In genomic region chr3:177574232-177574856, GRCh38 we compare ENCODE assay signal across 11 cellular contexts.
DNase-seq lines count a peak whose midpoint lies in the region; ATAC-seq and TF ChIP-seq lines count a peak whose summit lies in the region.
"Had no signal": no experiment of that assay in that cellular context is flagged by ENCODE, and none has a peak within 500 bp of the region (broad histone marks: within the 10 kb centered on the region; RNA-seq: fewer than 3 reads in every experiment).

No MANE protein-coding gene starts in this region.

- no peak overlapping the region for H3K4me3 ChIP-seq in esophagus squamous epithelium
- H3K4me3 ChIP-seq: coronary artery had no signal

- H3K4me1 ChIP-seq in esophagus squamous epithelium, result peaks cover 6 to 47% (median 11%) of the 10 kb centered on the region in 3 donors

- H3K4me1 Mint-ChIP-seq in neural crest cell, result peaks cover 30% of the 10 kb centered on the region

- DNase-seq in DMS53 treated with DMSO at 0.1 percent for 48 hours (lab: John Stamatoyannopoulos, UW; ENCODE audit: unreplicated experiment) (peak; percentile 80), NCI-H345 (lab: John Stamatoyannopoulos, UW) (peak; percentile 51), esophagus squamous epithelium (lab: John Stamatoyannopoulos, UW) (no peak), neural crest cell (ENCODE audit: low read depth, low spot score) (peak; percentile 25), G401 (ENCODE audit: low spot score) (no peak), NCI-H524 (lab: John Stamatoyannopoulos, UW) (no peak), MV-4-11 (lab: John Stamatoyannopoulos, UW) (no peak)
- DNase-seq: activated CD4-positive, alpha-beta T cell treated with anti-CD3 and anti-CD28 coated beads, Interleukin-2, amount 50 U/mL, for 1 hour; NCI-H524 treated with DMSO at 0.1 percent for 48 hours had no signal

- H3K9me3 Mint-ChIP-seq in neural crest cell, result peaks cover 10% of the 10 kb centered on the region

- peak overlapping the region in 3 of 4 donors; percentile 2 to 46 (median 19) for H3K27ac ChIP-seq in esophagus squamous epithelium
- H3K27ac ChIP-seq: coronary artery had no signal

- no peaks in the 10 kb centered on the region for H3K36me3 ChIP-seq in esophagus squamous epithelium

- no peaks in the 10 kb centered on the region for H3K36me3 Mint-ChIP-seq in neural crest cell (ENCODE audit: low read depth)

- no peak overlapping the region for H3K4me3 Mint-ChIP-seq in neural crest cell

- H3K27ac Mint-ChIP-seq in neural crest cell (ENCODE audit: unreplicated experiment), result no peak overlapping the region

- H3K9me3 ChIP-seq in esophagus squamous epithelium, result no peaks in the 10 kb centered on the region

- no peaks in the 10 kb centered on the region for H3K27me3 ChIP-seq in esophagus squamous epithelium

- intact Hi-C loops in esophagus squamous epithelium (cut with DNase I), result no loop called here

- in situ Hi-C loops in G401 (cut with HindIII; ENCODE audit: low sequenced_read_pairs), result no loop called here

- no peak for TF ChIP-seq POLR2A in esophagus squamous epithelium (IDR thresholded peaks at IDR 0.05)

- 71% methylated on average over 7 of the region's 7 CpGs for WGBS in esophagus squamous epithelium, 2 donors

- no peaks in the 10 kb centered on the region for H3K27me3 Mint-ChIP-seq in neural crest cell (ENCODE audit: low read depth)

- TF ChIP-seq CTCF in esophagus squamous epithelium (IDR thresholded peaks at IDR 0.05), result no peak
- no peak for TF ChIP-seq CTCF in neural crest cell (conservative IDR thresholded peaks at IDR 0.05)

- ATAC-seq in GM18502 (IDR thresholded peaks at IDR 0.05; ENCODE audit: poor library complexity, unreplicated experiment), result no peak

Comparison
In these comparisons a context has a peak if more than half of its experiments do, and no peak if none do; other contexts are left out.
1. DNase-seq: peak in DMS53 treated with DMSO at 0.1 percent for 48 hours (single experiment), NCI-H345 (single experiment) and neural crest cell (single experiment); none in esophagus squamous epithelium (single experiment), G401 (single experiment), NCI-H524 (0 of 2) and MV-4-11 (single experiment).